ENCODE assay signal across 16 cellular contexts in genomic region chr9:89731262-89731980, GRCh38.
DNase-seq lines count a peak whose midpoint lies in the region; ATAC-seq and TF ChIP-seq lines count a peak whose summit lies in the region.
"Had no signal": no experiment of that assay in that cellular context is flagged by ENCODE, and none has a peak within 500 bp of the region (broad histone marks: within the 10 kb centered on the region; RNA-seq: fewer than 3 reads in every experiment).

No MANE protein-coding gene starts in this region.

- intact Hi-C loops in left lung (cut with DNase I), result no loop called here
- intact Hi-C loops in transverse colon (cut with DNase I; ENCODE audit: low total_unique reads), result no loop called here

- H3K4me1 ChIP-seq in left lung (peaks cover 9 to 21% of the 10 kb centered on the region in 2 donors), transverse colon (peaks cover 13 to 19% (median 16%) of the 10 kb centered on the region in 4 donors)
- H3K4me1 ChIP-seq: prostate gland had no signal

- in situ Hi-C loops in transverse colon (cut with MboI; ENCODE audit: low pct_ligation_motif_present in 1 of 4, low pct_unique_long_range_greater_than_20kb in 1 of 4, low sequenced_read_pairs in 3 of 4), result no loop called here

- ATAC-seq in left lung (peak; percentile 69), GM21576 (IDR thresholded peaks at IDR 0.05; ENCODE audit: unreplicated experiment) (no peak)
- ATAC-seq: gastroesophageal sphincter, HCT116 had no signal

- H3K4me3 ChIP-seq in left lung (no peak overlapping the region), transverse colon (no peak overlapping the region)
- H3K4me3 ChIP-seq: coronary artery, gastroesophageal sphincter, prostate gland had no signal

- TF ChIP-seq CTCF in left lung (IDR thresholded peaks at IDR 0.05) (no peak), transverse colon (IDR thresholded peaks at IDR 0.05) (no peak)

- H3K36me3 ChIP-seq in left lung (no peaks in the 10 kb centered on the region), transverse colon (no peaks in the 10 kb centered on the region)
- H3K36me3 ChIP-seq: gastroesophageal sphincter, prostate gland had no signal

- TF ChIP-seq POLR2A in transverse colon (IDR thresholded peaks at IDR 0.05), result no peak

- H3K9me3 ChIP-seq in left lung, result no peaks in the 10 kb centered on the region
- H3K9me3 ChIP-seq in transverse colon, result no peaks in the 10 kb centered on the region
- H3K9me3 ChIP-seq: gastroesophageal sphincter, prostate gland had no signal

- WGBS in transverse colon (ENCODE audit: low coverage in 1 of 2), 2 donors, result 71 to 93% methylated on average over 3 to 7 of the region's 7 CpGs

- peak; percentile 8 for DNase-seq in stimulated activated CD4-positive, alpha-beta T cell treated with anti-CD3 and anti-CD28 coated beads, Interleukin-15, amount 100 ng/mL, for 24 hours
- no peak for DNase-seq in stimulated activated CD4-positive, alpha-beta T cell treated with anti-CD3 and anti-CD28 coated beads, Interleukin-1b, Interleukin-23, amount 100 ng/mL, for 48 hours
- DNase-seq in NCI-H524 treated with DMSO at 0.1 percent for 48 hours (lab: John Stamatoyannopoulos, UW), result peak; percentile 11
- no peak for DNase-seq in left lung
- DNase-seq in transverse colon, result no peak
- no peak for DNase-seq in OCI-M1 (lab: John Stamatoyannopoulos, UW)
- DNase-seq in kidney tubule cell (ENCODE audit: low spot score), result no peak
- DNase-seq: activated naive CD4-positive, alpha-beta T cell treated with anti-CD3 and anti-CD28 coated beads, Interleukin-2, amount 10 ng/mL, durations not matched to agents 7 days and 5 days; NCI-H446; T-helper 2 cell had no signal

- no peak for TF ChIP-seq EP300 in transverse colon (IDR thresholded peaks at IDR 0.05; ENCODE audit: low read depth)

- H3K27me3 ChIP-seq in left lung (no peaks in the 10 kb centered on the region), transverse colon (no peaks in the 10 kb centered on the region)
- H3K27me3 ChIP-seq: gastroesophageal sphincter had no signal

- H3K27ac ChIP-seq in left lung, result peak overlapping the region in 1 of 2 donors; percentile 18
- peak overlapping the region; percentile 20 to 62 (median 51) for H3K27ac ChIP-seq in transverse colon
- H3K27ac ChIP-seq: coronary artery, epithelial cell of prostate, prostate gland had no signal

Comparison
In these comparisons a context has a peak if more than half of its experiments do, and no peak if none do; other contexts are left out.
1. DNase-seq: peak in stimulated activated CD4-positive, alpha-beta T cell treated with anti-CD3 and anti-CD28 coated beads, Interleukin-15, amount 100 ng/mL, for 24 hours (single experiment) and NCI-H524 treated with DMSO at 0.1 percent for 48 hours (single experiment); none in stimulated activated CD4-positive, alpha-beta T cell treated with anti-CD3 and anti-CD28 coated beads, Interleukin-1b, Interleukin-23, amount 100 ng/mL, for 48 hours (single experiment), left lung (0 of 2), transverse colon (single experiment), OCI-M1 (single experiment) and kidney tubule cell (single experiment).